27 cellular contexts compared by ENCODE assay signal in genomic region chr13:23202383-23202782, GRCh38. TPM values are rescaled to one million over a fixed set of nuclear protein-coding genes. Genes with fewer than 3 reads are reported as not detected.
"Had no signal": no experiment of that assay in that cellular context is flagged by ENCODE, and none has a peak within 500 bp of the region (broad histone marks: within the 10 kb centered on the region; RNA-seq: fewer than 3 reads in every experiment).

No MANE protein-coding gene starts in this region.

- H3K27me3 Mint-ChIP-seq: type B pancreatic cell had no signal

- ATAC-seq: gastroesophageal sphincter; left lung; right cardiac atrium; stimulated activated effector memory CD8-positive, alpha-beta T cell treated with anti-CD3 and anti-CD28 coated beads, Interleukin-12 subunit alpha, Interleukin-12 subunit beta, amount 100 ng/mL, for 72 hours had no signal

- H3K4me3 Mint-ChIP-seq: activated naive CD8-positive, alpha-beta T cell; activated T-helper 1 cell treated with anti-CD3 and anti-CD28 coated beads, Interleukin-12 subunit alpha, Interleukin-12 subunit beta, Interleukin-2, Interleukin-4 antibody, amounts not matched to agents 30 ng/mL and 10 ng/mL and 1 ng/mL, durations not matched to agents 14 hours and 24 hours and 36 hours; endodermal cell; nephron progenitor cell; stimulated activated effector memory CD8-positive, alpha-beta T cell treated with anti-CD3 and anti-CD28 coated beads, Interleukin-12 subunit alpha, Interleukin-12 subunit beta, amount 100 ng/mL, for 72 hours; type B pancreatic cell had no signal

- H3K9me3 Mint-ChIP-seq: stimulated activated effector memory CD8-positive, alpha-beta T cell treated with anti-CD3 and anti-CD28 coated beads, Interleukin-12 subunit alpha, Interleukin-12 subunit beta, amount 100 ng/mL, for 72 hours; type B pancreatic cell had no signal

- H3K4me1 Mint-ChIP-seq: endodermal cell; nephron progenitor cell; stimulated activated effector memory CD8-positive, alpha-beta T cell treated with anti-CD3 and anti-CD28 coated beads, Interleukin-12 subunit alpha, Interleukin-12 subunit beta, amount 100 ng/mL, for 72 hours had no signal

- H3K36me3 Mint-ChIP-seq: activated naive CD8-positive, alpha-beta T cell; stimulated activated effector memory CD8-positive, alpha-beta T cell treated with anti-CD3 and anti-CD28 coated beads, Interleukin-12 subunit alpha, Interleukin-12 subunit beta, amount 100 ng/mL, for 72 hours had no signal

- DNase-seq: activated CD4-positive, alpha-beta T cell treated with anti-CD3 and anti-CD28 coated beads for 1 hour; activated gamma-delta T cell treated with Interleukin-2 at 50 U/mL for 16 hours; amygdala; caudate nucleus; colonic mucosa; endodermal cell; heart left ventricle; kidney; left lung; midbrain; nephron progenitor cell; occipital lobe; right cardiac atrium; small intestine; stimulated activated CD4-positive, alpha-beta T cell treated with anti-CD3 and anti-CD28 coated beads, Interleukin-15, amount 100 ng/mL, for 24 hours; stimulated activated CD4-positive, alpha-beta T cell treated with anti-CD3 and anti-CD28 coated beads, Interleukin-4, amount 100 ng/mL, for 1 hour; stomach; testis; WERI-Rb-1 had no signal

- H3K4me3 ChIP-seq: colonic mucosa, gastroesophageal sphincter, heart left ventricle, left lung, stomach, testis had no signal

- H3K27ac Mint-ChIP-seq: activated naive CD8-positive, alpha-beta T cell; activated T-helper 1 cell treated with anti-CD3 and anti-CD28 coated beads, Interleukin-12 subunit alpha, Interleukin-12 subunit beta, Interleukin-2, Interleukin-4 antibody, amounts not matched to agents 30 ng/mL and 10 ng/mL and 1 ng/mL, durations not matched to agents 14 hours and 24 hours and 36 hours; endodermal cell; nephron progenitor cell; stimulated activated effector memory CD8-positive, alpha-beta T cell treated with anti-CD3 and anti-CD28 coated beads, Interleukin-12 subunit alpha, Interleukin-12 subunit beta, amount 100 ng/mL, for 72 hours; type B pancreatic cell had no signal

RNA-seq across cellular contexts. Expression of gene SGCG, which starts 21.6 kb away (rescaled TPM):
- total RNA-seq: activated T-helper 1 cell treated with anti-CD3 and anti-CD28 coated beads, Interleukin-12 subunit alpha, Interleukin-12 subunit beta, Interleukin-2, Interleukin-4 antibody, amounts not matched to agents 30 ng/mL and 10 ng/mL and 1 ng/mL, durations not matched to agents 14 hours and 24 hours and 36 hours; epithelial cell of proximal tubule; lung microvascular endothelial cell; T-helper 2 cell treated with Interferon-gamma antibody and Interleukin-4, amounts not matched to agents 100 ng/mL and 5 ng/mL, for 36 hours had no signal
